ENCODE assay signal across 2 cellular contexts in the genomic region with DNA sequence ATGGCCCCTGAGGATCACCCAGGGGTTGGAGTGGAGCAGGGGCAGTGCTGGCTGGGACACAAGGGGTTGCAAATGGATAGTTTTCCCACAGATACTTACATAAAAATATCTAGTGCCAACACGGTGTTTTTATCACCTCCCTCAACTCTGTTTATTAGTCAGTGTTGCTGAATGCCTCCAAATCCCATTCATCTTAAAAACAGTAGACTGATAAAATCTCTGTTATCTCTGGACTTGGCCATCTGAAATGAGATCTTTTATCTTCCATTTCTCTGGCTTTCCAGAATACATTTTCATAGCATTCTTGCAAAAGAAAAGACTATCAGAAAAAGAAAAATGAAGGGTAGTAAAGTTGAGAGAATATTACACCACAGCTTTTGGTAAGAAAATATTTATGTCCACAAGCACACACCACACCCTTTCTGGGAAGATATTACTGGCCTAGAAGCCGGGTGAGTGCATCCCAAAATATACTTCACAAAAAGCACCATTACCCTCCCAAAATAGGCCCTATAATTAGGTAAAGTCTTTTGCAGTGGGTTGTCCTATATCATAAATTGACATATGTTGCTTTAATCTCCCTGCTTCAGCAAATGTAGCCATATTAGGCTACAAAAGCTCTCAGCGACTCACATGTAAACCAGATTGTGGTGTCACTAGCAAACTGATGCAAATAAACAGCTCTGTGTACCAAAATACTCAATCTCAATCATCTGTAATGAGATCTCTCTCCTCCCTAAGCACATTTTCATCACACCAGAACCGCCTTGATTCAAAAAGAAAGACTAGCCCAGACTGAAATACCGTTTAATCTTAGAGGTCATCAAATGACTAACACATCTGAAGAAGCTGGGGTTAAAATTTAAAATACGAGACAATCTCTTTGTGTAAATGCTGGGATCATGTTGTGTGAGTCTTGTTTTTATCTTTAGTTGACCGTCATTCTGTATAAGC.
TF ChIP-seq lines count a peak whose summit lies in the region.

No MANE protein-coding gene starts in this region.

TF ChIP-seq in HEK293, 187 proteins besides CTCF, POLR2A, EP300 and RAD21 (continued from another document):
- TF ChIP-seq, protein P1, sequence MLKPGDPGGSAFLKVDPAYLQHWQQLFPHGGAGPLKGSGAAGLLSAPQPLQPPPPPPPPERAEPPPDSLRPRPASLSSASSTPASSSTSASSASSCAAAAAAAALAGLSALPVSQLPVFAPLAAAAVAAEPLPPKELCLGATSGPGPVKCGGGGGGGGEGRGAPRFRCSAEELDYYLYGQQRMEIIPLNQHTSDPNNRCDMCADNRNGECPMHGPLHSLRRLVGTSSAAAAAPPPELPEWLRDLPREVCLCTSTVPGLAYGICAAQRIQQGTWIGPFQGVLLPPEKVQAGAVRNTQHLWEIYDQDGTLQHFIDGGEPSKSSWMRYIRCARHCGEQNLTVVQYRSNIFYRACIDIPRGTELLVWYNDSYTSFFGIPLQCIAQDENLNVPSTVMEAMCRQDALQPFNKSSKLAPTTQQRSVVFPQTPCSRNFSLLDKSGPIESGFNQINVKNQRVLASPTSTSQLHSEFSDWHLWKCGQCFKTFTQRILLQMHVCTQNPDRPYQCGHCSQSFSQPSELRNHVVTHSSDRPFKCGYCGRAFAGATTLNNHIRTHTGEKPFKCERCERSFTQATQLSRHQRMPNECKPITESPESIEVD (tag by site-specific recombination; IDR thresholded peaks at IDR 0.05), result 0 out of 2 replicates have a peak, but pooled peaks have one; percentile 35
- TF ChIP-seq WT1 (tag by site-specific recombination; IDR thresholded peaks at IDR 0.05) (peak; percentile 90), ZNF501 (tag by site-specific recombination; IDR thresholded peaks at IDR 0.05) (no peak), SP7 (tag by site-specific recombination; IDR thresholded peaks at IDR 0.05) (peak; percentile 70)

TF ChIP-seq in HepG2, 621 proteins besides CTCF, POLR2A, EP300 and RAD21 (continued from another document):
- TF ChIP-seq ZNF280B (CRISPR knock-in tag; IDR thresholded peaks at IDR 0.05; ENCODE audit: borderline replicate concordance), result no peak
- TF ChIP-seq DNMT3B (CRISPR knock-in tag; conservative IDR thresholded peaks at IDR 0.05), result no peak
- TF ChIP-seq EED (CRISPR knock-in tag; IDR thresholded peaks at IDR 0.05), result no peak
- TF ChIP-seq ZBTB33 (CRISPR knock-in tag; IDR thresholded peaks at IDR 0.05), result no peak
- no peak for TF ChIP-seq JUNB (CRISPR knock-in tag; IDR thresholded peaks at IDR 0.05; ENCODE audit: borderline replicate concordance)
- no peak for TF ChIP-seq JARID2 (CRISPR knock-in tag; IDR thresholded peaks at IDR 0.05; ENCODE audit: insufficient replicate concordance)
- no peak for TF ChIP-seq RFX3 (CRISPR knock-in tag; IDR thresholded peaks at IDR 0.05)
- no peak for TF ChIP-seq GATAD2A (CRISPR knock-in tag; IDR thresholded peaks at IDR 0.05)
- no peak for TF ChIP-seq EHMT2 (IDR thresholded peaks at IDR 0.05; ENCODE audit: borderline replicate concordance, low read depth, low read length)
- TF ChIP-seq ZFP36L2 (CRISPR knock-in tag; IDR thresholded peaks at IDR 0.05), result no peak
- no peak for TF ChIP-seq ZNF543 (CRISPR knock-in tag; IDR thresholded peaks at IDR 0.05)
- no peak for TF ChIP-seq ZNF564 (CRISPR knock-in tag; IDR thresholded peaks at IDR 0.05)
- TF ChIP-seq ZNF383 (CRISPR knock-in tag; IDR thresholded peaks at IDR 0.05; ENCODE audit: borderline replicate concordance), result no peak
- TF ChIP-seq, protein P2, sequence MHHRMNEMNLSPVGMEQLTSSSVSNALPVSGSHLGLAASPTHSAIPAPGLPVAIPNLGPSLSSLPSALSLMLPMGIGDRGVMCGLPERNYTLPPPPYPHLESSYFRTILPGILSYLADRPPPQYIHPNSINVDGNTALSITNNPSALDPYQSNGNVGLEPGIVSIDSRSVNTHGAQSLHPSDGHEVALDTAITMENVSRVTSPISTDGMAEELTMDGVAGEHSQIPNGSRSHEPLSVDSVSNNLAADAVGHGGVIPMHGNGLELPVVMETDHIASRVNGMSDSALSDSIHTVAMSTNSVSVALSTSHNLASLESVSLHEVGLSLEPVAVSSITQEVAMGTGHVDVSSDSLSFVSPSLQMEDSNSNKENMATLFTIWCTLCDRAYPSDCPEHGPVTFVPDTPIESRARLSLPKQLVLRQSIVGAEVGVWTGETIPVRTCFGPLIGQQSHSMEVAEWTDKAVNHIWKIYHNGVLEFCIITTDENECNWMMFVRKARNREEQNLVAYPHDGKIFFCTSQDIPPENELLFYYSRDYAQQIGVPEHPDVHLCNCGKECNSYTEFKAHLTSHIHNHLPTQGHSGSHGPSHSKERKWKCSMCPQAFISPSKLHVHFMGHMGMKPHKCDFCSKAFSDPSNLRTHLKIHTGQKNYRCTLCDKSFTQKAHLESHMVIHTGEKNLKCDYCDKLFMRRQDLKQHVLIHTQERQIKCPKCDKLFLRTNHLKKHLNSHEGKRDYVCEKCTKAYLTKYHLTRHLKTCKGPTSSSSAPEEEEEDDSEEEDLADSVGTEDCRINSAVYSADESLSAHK (CRISPR knock-in tag; IDR thresholded peaks at IDR 0.05; ENCODE audit: borderline replicate concordance), result no peak
- TF ChIP-seq HNF4G (IDR thresholded peaks at IDR 0.05; ENCODE audit: borderline replicate concordance, low read depth, low read length), result no peak
- no peak for TF ChIP-seq HNF4G (CRISPR knock-in tag; IDR thresholded peaks at IDR 0.05; ENCODE audit: borderline replicate concordance, low read depth)
TF ChIP-seq in HepG2: peak in this region for 0.
